8 cellular contexts compared by ENCODE assay signal in genomic region chr15:79310612-79310984, GRCh38. TPM values are rescaled to one million over a fixed set of nuclear protein-coding genes. Genes with fewer than 3 reads are reported as not detected.
A peak's percentile ranks its signal among the peaks of the same experiment; 100 is the strongest.
DNase-seq lines count a peak whose midpoint lies in the region; ATAC-seq and TF ChIP-seq lines count a peak whose summit lies in the region.

No MANE protein-coding gene starts in this region.

- peak overlapping the region; percentile 68 for H3K27ac Mint-ChIP-seq in mesothelial cell of epicardium

- peak; percentile 25 for ATAC-seq in HG02623 (IDR thresholded peaks at IDR 0.05; ENCODE audit: unreplicated experiment)

- in situ Hi-C loops in GM13977 (cut with MboI; ENCODE audit: low pct_unique_long_range_greater_than_20kb, low sequenced_read_pairs, unreplicated experiment), result no loop called here

- no peaks in the 10 kb centered on the region for H3K9me3 Mint-ChIP-seq in mesothelial cell of epicardium

- TF ChIP-seq CTCF in cardiac fibroblast (IDR thresholded peaks at IDR 0.05; ENCODE audit: low read depth, low read length) (no peak), mesothelial cell of epicardium (IDR thresholded peaks at IDR 0.05; ENCODE audit: unreplicated experiment) (no peak), GM13977 (IDR thresholded peaks at IDR 0.05; ENCODE audit: extremely low read depth, insufficient read depth, missing control alignments) (no peak)

- H3K4me1 Mint-ChIP-seq in mesothelial cell of epicardium, result peaks cover 26% of the 10 kb centered on the region

- intact Hi-C loops in posterior vena cava (cut with DNase I), result no loop called here

- H3K4me3 ChIP-seq in cardiac fibroblast (replicated peaks in 1 of 2; ENCODE audit: low read depth in 2 of 2, low read length in 2 of 2), result peak overlapping the region; percentile 59 to 95

- DNase-seq in NCI-H510A treated with DMSO at 0.1 percent for 48 hours (lab: John Stamatoyannopoulos, UW) (peak; percentile 23), NCI-H510A (lab: John Stamatoyannopoulos, UW) (no peak), NCI-H526 treated with DMSO at 0.1 percent for 48 hours (lab: John Stamatoyannopoulos, UW) (peak; percentile 59), cardiac fibroblast (ENCODE audit: low read depth in 2 of 2) (peak; percentile 27 to 33), mesothelial cell of epicardium (ENCODE audit: low spot score in 2 of 2, unreplicated experiment in 2 of 2) (no peak), posterior vena cava (ENCODE audit: low spot score) (no peak), GM13977 (ENCODE audit: low spot score) (no peak)

- H3K27me3 Mint-ChIP-seq in mesothelial cell of epicardium (ENCODE audit: low read depth), result peaks cover 45% of the 10 kb centered on the region

- H3K4me3 Mint-ChIP-seq in mesothelial cell of epicardium, result peak overlapping the region; percentile 76

- peaks cover 22% of the 10 kb centered on the region for H3K36me3 Mint-ChIP-seq in mesothelial cell of epicardium

RNA-seq across cellular contexts. Expression of gene TMED3, which starts 0.3 kb away (rescaled TPM):
- total RNA-seq in mesothelial cell of epicardium, result 59.1 to 62.9 TPM (median 61.5 TPM) in 3 replicates
- total RNA-seq in posterior vena cava, result 10 to 100 TPM; 41.1 to 42.9 TPM

RNA-seq across cellular contexts. Expression of gene ANKRD34C, which starts 28.1 kb away (rescaled TPM):
- total RNA-seq in mesothelial cell of epicardium (not detected in 3 replicates), posterior vena cava (under 1 TPM; 0.14 to 0.19 TPM)

Comparison
In these comparisons a context has a peak if more than half of its experiments do, and no peak if none do; other contexts are left out.
1. DNase-seq: peak in NCI-H510A treated with DMSO at 0.1 percent for 48 hours (single experiment), NCI-H526 treated with DMSO at 0.1 percent for 48 hours (single experiment) and cardiac fibroblast (2 of 2); none in NCI-H510A (single experiment), mesothelial cell of epicardium (0 of 2), posterior vena cava (single experiment) and GM13977 (single experiment).